In genomic region chr17:79377230-79377790, GRCh38 we compare ENCODE assay signal across 18 cellular contexts.
DNase-seq lines count a peak whose midpoint lies in the region; ATAC-seq, FAIRE-seq and TF ChIP-seq lines count a peak whose summit lies in the region.
"Had no signal": no experiment of that assay in that cellular context is flagged by ENCODE, and none has a peak within 500 bp of the region (broad histone marks: within the 10 kb centered on the region; RNA-seq: fewer than 3 reads in every experiment).

No MANE protein-coding gene starts in this region.

- TF ChIP-seq CTCF in HEK293 (tag by site-specific recombination; IDR thresholded peaks at IDR 0.05) (no peak), H1 (IDR thresholded peaks at IDR 0.05; ENCODE audit: control extremely low read depth in 1 of 3, insufficient read depth in 1 of 3, low read depth in 1 of 3, low read length in 3 of 3) (no peak), neural cell (IDR thresholded peaks at IDR 0.05; ENCODE audit: poor library complexity, severe bottlenecking) (no peak), adrenal gland (IDR thresholded peaks at IDR 0.05) (no peak)

- no peak overlapping the region for H3K27ac Mint-ChIP-seq in CD8-positive, alpha-beta memory T cell
- H3K27ac Mint-ChIP-seq: CD4-positive, alpha-beta memory T cell had no signal

- TF ChIP-seq RAD21 in H1 (IDR thresholded peaks at IDR 0.05 in 1 of 2, conservative IDR thresholded peaks at IDR 0.05 in 1 of 2; ENCODE audit: low read depth in 2 of 2, low read length in 2 of 2) (no peak), neural cell (conservative IDR thresholded peaks at IDR 0.05) (no peak)

- no peak overlapping the region for H3K14ac ChIP-seq in H1 (ENCODE audit: insufficient read length)

- no peaks in the 10 kb centered on the region for H3K79me1 ChIP-seq in H1 (ENCODE audit: low read depth, low read length)

- no peak overlapping the region for H3K23ac ChIP-seq in H1 (ENCODE audit: insufficient read length)

- peak overlapping the region; percentile 87; the same call in 1 of the 2 replicates for H2AK5ac ChIP-seq in H1 (ENCODE audit: low read depth, low read length)

- DNase-seq in H1 (ENCODE audit: low read depth in 1 of 2, low spot score in 2 of 2) (no peak), Right ventricle myocardium inferior (ENCODE audit: missing footprints) (no peak), adrenal gland (no peak), DMS53 (lab: John Stamatoyannopoulos, UW) (no peak)
- no peak for DNase-seq in CD8-positive, alpha-beta memory T cell
- DNase-seq: BE2C; CD4-positive, alpha-beta memory T cell; COR-L47; DMS153; DND-41; GDM1 had no signal

- no peaks in the 10 kb centered on the region for H3K9me2 ChIP-seq in neural cell (ENCODE audit: insufficient read depth, low read length)

- no peak for TF ChIP-seq POLR2A in H1 (IDR thresholded peaks at IDR 0.05; ENCODE audit: control extremely low read depth in 1 of 2, low read depth in 2 of 2, low read length in 2 of 2)
- TF ChIP-seq POLR2A in adrenal gland (IDR thresholded peaks at IDR 0.05), result no peak

- no peak for FAIRE-seq in H1 (lab: Jason Lieb, UNC)
- FAIRE-seq: A549, D721Med, GM12892 had no signal

- H2BK15ac ChIP-seq in H1 (ENCODE audit: low read length), result peak overlapping the region; percentile 48

- no peak overlapping the region for H3K56ac ChIP-seq in H1 (replicated peaks; ENCODE audit: insufficient read length, low read depth, low read length)

- no peaks in the 10 kb centered on the region for H3K4me1 Mint-ChIP-seq in CD8-positive, alpha-beta memory T cell
- H3K4me1 Mint-ChIP-seq: CD4-positive, alpha-beta memory T cell had no signal

- CTCF ChIA-PET in HEK293 (lab: Yijun Ruan, JAX), result interaction anchor here (1.3 kb wide), 1 partner anchor 9 kb away, joined by 3 read pairs; no protein-coding TSS in a partner anchor
- CTCF ChIA-PET in H1 (lab: Charles Lee; ENCODE audit: partially characterized antibody), result interaction anchor here (1.2 to 9.7 kb wide), 4 partner anchors 14 to 333 kb away, joined by 3 to 108 read pairs (median 4); no protein-coding TSS in a partner anchor
- CTCF ChIA-PET in CD8-positive, alpha-beta memory T cell (lab: Charles Lee), result no interaction called here

- H3K4me1 ChIP-seq in HEK293 (ENCODE audit: control insufficient read depth, insufficient read depth, low read length), result no peaks in the 10 kb centered on the region
- H3K4me1 ChIP-seq in H1 (replicated peaks in 1 of 4; ENCODE audit: control insufficient read depth in 3 of 4, insufficient read depth in 4 of 4, low read length in 3 of 4), result peaks cover 0 to 3% (median 2%) of the 10 kb centered on the region in 4 experiments; a peak in 3 of 7 replicates
- no peaks in the 10 kb centered on the region for H3K4me1 ChIP-seq in CD8-positive, alpha-beta memory T cell (ENCODE audit: insufficient read depth, low read length)
- H3K4me1 ChIP-seq in adrenal gland (replicated peaks in 1 of 2), result no peaks in the 10 kb centered on the region
- H3K4me1 ChIP-seq: A549, BE2C had no signal

- H3K27me3 ChIP-seq in H1 (replicated peaks in 1 of 4; ENCODE audit: control insufficient read depth in 3 of 4, extremely low read depth in 1 of 4, insufficient read depth in 3 of 4, low read length in 3 of 4) (peaks cover 0 to 3% (median 0%) of the 10 kb centered on the region in 4 experiments; a peak in 2 of 7 replicates), neural cell (ENCODE audit: insufficient read depth, low read depth, low read length) (no peaks in the 10 kb centered on the region), adrenal gland (no peaks in the 10 kb centered on the region)
- no peaks in the 10 kb centered on the region for H3K27me3 ChIP-seq in CD8-positive, alpha-beta memory T cell (ENCODE audit: insufficient read depth, low read length, poor library complexity, severe bottlenecking)

- H2BK20ac ChIP-seq in H1 (ENCODE audit: low read length), result no peak overlapping the region

- no peak overlapping the region for H4K91ac ChIP-seq in H1 (replicated peaks; ENCODE audit: insufficient read length, low read length)

- intact Hi-C loops in Right ventricle myocardium inferior (cut with DNase I), result no loop called here
- intact Hi-C loops in adrenal gland (cut with DNase I), result no loop called here

- H3K36me3 Mint-ChIP-seq in CD8-positive, alpha-beta memory T cell, result no peaks in the 10 kb centered on the region
- H3K36me3 Mint-ChIP-seq: CD4-positive, alpha-beta memory T cell had no signal

- no peak for ATAC-seq in Right ventricle myocardium inferior
- ATAC-seq: A549, HCT116 had no signal

- H2BK12ac ChIP-seq in H1 (ENCODE audit: low read depth, low read length), result 0 out of 2 replicates have a peak overlapping the region, but pooled peaks have one; percentile 27

- H4K5ac ChIP-seq in H1 (ENCODE audit: insufficient read length, low read depth, low read length), result no peak overlapping the region

- H4K20me1 ChIP-seq in H1 (replicated peaks in 1 of 2; ENCODE audit: control insufficient read depth in 1 of 2, insufficient read depth in 2 of 2, low read length in 2 of 2) (peaks cover 0 to 3% of the 10 kb centered on the region in 2 experiments), neural cell (ENCODE audit: insufficient read depth) (no peaks in the 10 kb centered on the region)

- no peak overlapping the region; the same call in 1 of the 2 replicates for H3K18ac ChIP-seq in H1 (ENCODE audit: extremely low read depth, low read length)

- H3K23me2 ChIP-seq in H1 (ENCODE audit: low read depth, low read length), result no peaks in the 10 kb centered on the region

- H2AFZ ChIP-seq in H1 (ENCODE audit: low read length) (no peak overlapping the region), neural cell (ENCODE audit: low read depth, low read length) (no peak overlapping the region)

- H3K4me3 ChIP-seq in HEK293 (ENCODE audit: low read depth, low read length) (no peak overlapping the region), H1 (ENCODE audit: extremely low read depth in 1 of 4, insufficient read depth in 2 of 4, low read depth in 3 of 4, low read length in 4 of 4) (no peak overlapping the region), neural cell (ENCODE audit: low read length) (no peak overlapping the region), adrenal gland (no peak overlapping the region)
- H3K4me3 ChIP-seq in CD8-positive, alpha-beta memory T cell (ENCODE audit: low read length), result no peak overlapping the region
- H3K4me3 ChIP-seq: A549 had no signal

- no peak for TF ChIP-seq EP300 in H1 (IDR thresholded peaks at IDR 0.05; ENCODE audit: borderline replicate concordance in 1 of 2, low read depth in 2 of 2, low read length in 2 of 2)
- TF ChIP-seq EP300 in neural cell (conservative IDR thresholded peaks at IDR 0.05; ENCODE audit: poor library complexity, severe bottlenecking), result no peak

- POLR2A ChIA-PET in HEK293 (lab: Yijun Ruan, JAX) (no interaction called here), H1 (lab: Charles Lee; ENCODE audit: partially characterized antibody) (no interaction called here)
- POLR2A ChIA-PET in CD8-positive, alpha-beta memory T cell (lab: Charles Lee), result no interaction called here

- peak overlapping the region; percentile 10; the same call in 1 of the 2 replicates for H2BK5ac ChIP-seq in H1 (ENCODE audit: low read depth, low read length)

- whole genome bisulfite sequencing in H1 (ENCODE audit: extremely low coverage in 1 of 2, insufficient coverage in 1 of 2, insufficient read length in 1 of 2, insufficient replicate concordance in 2 of 2, low coverage in 1 of 2, low lambda C conversion rate in 2 of 2, missing lambda C conversion rate in 1 of 2), 2 experiments, result 90% methylated on average over 25 of the region's 25 CpGs; no CpG with 5 or more reads in 1 of the 2 experiments
- 57 to 69% (median 67%) methylated on average over 20 to 25 of the region's 25 CpGs for WGBS in adrenal gland, 4 donors

- peaks cover 16 to 48% of the 10 kb centered on the region in 2 donors for H3K27me3 Mint-ChIP-seq in CD8-positive, alpha-beta memory T cell

- H3K4me3 Mint-ChIP-seq in CD8-positive, alpha-beta memory T cell, result no peak overlapping the region
- H3K4me3 Mint-ChIP-seq: CD4-positive, alpha-beta memory T cell had no signal

- no peak overlapping the region for H3K4ac ChIP-seq in H1 (replicated peaks; ENCODE audit: insufficient read length, low read depth, low read length)

- H3K9ac ChIP-seq in H1 (replicated peaks in 1 of 4; ENCODE audit: extremely low read depth in 1 of 4, low read depth in 3 of 4, low read length in 3 of 4) (no peak overlapping the region; a peak in 1 of 7 replicates), neural cell (ENCODE audit: low read length) (no peak overlapping the region)

- H2BK120ac ChIP-seq in H1 (replicated peaks; ENCODE audit: low read depth, low read length), result no peak overlapping the region

- no peak overlapping the region for H3K4me2 ChIP-seq in H1 (ENCODE audit: insufficient read depth in 1 of 2, low read depth in 2 of 2, low read length in 2 of 2)
- H3K4me2 ChIP-seq in neural cell (ENCODE audit: low read length), result no peak overlapping the region
- H3K4me2 ChIP-seq: A549 had no signal

- H3K9me3 ChIP-seq in HEK293 (ENCODE audit: control insufficient read depth, insufficient read depth, low read depth, low read length) (no peaks in the 10 kb centered on the region), H1 (ENCODE audit: insufficient read depth in 2 of 2, low read depth in 1 of 2, low read length in 1 of 2) (no peaks in the 10 kb centered on the region), neural cell (ENCODE audit: low read length) (no peaks in the 10 kb centered on the region), adrenal gland (replicated peaks in 1 of 3) (no peaks in the 10 kb centered on the region)
- H3K9me3 ChIP-seq in CD8-positive, alpha-beta memory T cell (ENCODE audit: low read length), result no peaks in the 10 kb centered on the region
- H3K9me3 ChIP-seq: A549, BE2C had no signal

- H3F3A ChIP-seq in neural cell (ENCODE audit: insufficient read depth, low read length, poor library complexity, severe bottlenecking), result no peaks in the 10 kb centered on the region

- no peaks in the 10 kb centered on the region for H3K79me2 ChIP-seq in H1 (ENCODE audit: control insufficient read depth in 1 of 2, insufficient read depth in 2 of 2, low read length in 2 of 2)
- no peaks in the 10 kb centered on the region for H3K79me2 ChIP-seq in neural cell (replicated peaks; ENCODE audit: insufficient read depth, low read length)

- H3K36me3 ChIP-seq in HEK293 (ENCODE audit: control insufficient read depth in 2 of 2, insufficient read depth in 1 of 2, low read length in 2 of 2) (no peaks in the 10 kb centered on the region), H1 (ENCODE audit: control insufficient read depth in 2 of 4, insufficient read depth in 4 of 4, low read length in 3 of 4) (no peaks in the 10 kb centered on the region), neural cell (ENCODE audit: insufficient read depth, low read length) (no peaks in the 10 kb centered on the region), adrenal gland (replicated peaks in 1 of 2) (no peaks in the 10 kb centered on the region)
- no peaks in the 10 kb centered on the region for H3K36me3 ChIP-seq in CD8-positive, alpha-beta memory T cell (ENCODE audit: insufficient read depth, low read length)
- H3K36me3 ChIP-seq: BE2C had no signal

- H3K9me3 Mint-ChIP-seq in CD8-positive, alpha-beta memory T cell, result no peaks in the 10 kb centered on the region
- H3K9me3 Mint-ChIP-seq: CD4-positive, alpha-beta memory T cell had no signal

- H3K27ac ChIP-seq in HEK293 (ENCODE audit: extremely low read depth, low read depth, low read length) (no peak overlapping the region), H1 (ENCODE audit: low read depth, low read length) (no peak overlapping the region), neural cell (ENCODE audit: low read length) (no peak overlapping the region), adrenal gland (no peak overlapping the region)
- H3K27ac ChIP-seq in CD8-positive, alpha-beta memory T cell (ENCODE audit: low read depth, low read length), result no peak overlapping the region
- H3K27ac ChIP-seq: A549, C4-2B had no signal

- no peak overlapping the region for H4K8ac ChIP-seq in H1 (ENCODE audit: extremely low read depth, insufficient read depth, low read length)
